ENCODE assay signal across 8 cellular contexts in the genomic region with DNA sequence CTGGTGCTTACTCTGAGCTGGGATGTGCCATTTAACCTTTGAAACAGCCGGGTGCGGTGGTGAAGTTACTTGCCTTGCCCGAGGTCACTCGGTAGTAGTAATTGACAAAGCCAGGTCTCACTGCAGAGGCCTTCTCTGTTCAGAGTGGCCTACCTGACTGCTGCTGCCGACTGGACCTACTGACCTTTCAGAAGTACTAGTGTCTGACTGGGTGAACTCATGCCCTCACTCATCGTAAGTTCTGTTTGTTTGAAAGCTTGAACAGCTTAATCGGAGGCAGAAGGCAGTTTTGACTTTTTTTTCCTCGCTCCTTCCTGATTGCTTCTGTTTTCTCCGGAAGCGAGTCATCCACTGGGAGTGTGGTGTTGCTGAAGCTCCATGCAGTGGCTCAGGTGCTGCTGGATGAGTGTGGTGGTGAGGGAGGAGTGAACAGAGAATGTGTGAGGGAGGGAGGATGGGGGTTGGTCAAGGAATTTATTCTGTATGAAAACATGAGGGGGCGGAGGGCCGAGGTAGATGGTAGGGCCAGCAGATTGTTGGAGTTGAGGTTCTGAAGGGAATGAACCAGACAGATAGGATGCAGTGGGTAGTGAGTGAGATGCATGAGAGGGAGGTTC. TPM values are rescaled to one million over a fixed set of nuclear protein-coding genes. Genes with fewer than 3 reads are reported as not detected.
DNase-seq lines count a peak whose midpoint lies in the region; ATAC-seq and TF ChIP-seq lines count a peak whose summit lies in the region.
"Had no signal": no experiment of that assay in that cellular context is flagged by ENCODE, and none has a peak within 500 bp of the region (broad histone marks: within the 10 kb centered on the region; RNA-seq: fewer than 3 reads in every experiment).

No MANE protein-coding gene starts in this region.

- DNase-seq in HT1080 (ENCODE audit: low read depth) (peak; percentile 65), activated B cell treated with CpG ODN at 0.5 μM for 24 hours (no peak), islet precursor cell (peak; percentile 86), superior temporal gyrus (ENCODE audit: extremely low spot score) (peak; percentile 24), DMS153 (lab: John Stamatoyannopoulos, UW) (no peak)
- no peak for DNase-seq in activated CD4-positive, alpha-beta T cell treated with anti-CD3 and anti-CD28 coated beads, Interleukin-2, amount 50 U/mL, for 48 hours
- DNase-seq: activated CD4-positive, alpha-beta memory T cell treated with anti-CD3 and anti-CD28 coated beads, Interleukin-2, amount 10 ng/mL, durations not matched to agents 7 days and 5 days had no signal

- ATAC-seq in activated B cell treated with CpG ODN at 0.5 μM for 24 hours (ENCODE audit: low read depth) (no peak), HG02623 (IDR thresholded peaks at IDR 0.05; ENCODE audit: unreplicated experiment) (no peak)

- no peaks in the 10 kb centered on the region for H3K9me3 Mint-ChIP-seq in activated B cell treated with CpG ODN at 0.5 μM for 24 hours
- H3K9me3 Mint-ChIP-seq: activated CD4-positive, alpha-beta memory T cell treated with anti-CD3 and anti-CD28 coated beads, Interleukin-2, amount 10 ng/mL, durations not matched to agents 7 days and 5 days had no signal

- H3K27me3 Mint-ChIP-seq in activated B cell treated with CpG ODN at 0.5 μM for 24 hours = no peaks in the 10 kb centered on the region

- no peak for TF ChIP-seq CTCF in activated B cell treated with CpG ODN at 0.5 μM for 24 hours (IDR thresholded peaks at IDR 0.05)

- CTCF ChIA-PET in activated B cell treated with CpG ODN at 0.5 μM for 24 hours (lab: Charles Lee) = interaction anchor here (2.3 kb wide), 1 partner anchor 11 kb away, joined by 7 read pairs; a partner anchor contains a TSS

- H3K4me3 Mint-ChIP-seq in activated B cell treated with CpG ODN at 0.5 μM for 24 hours = no peak overlapping the region
- H3K4me3 Mint-ChIP-seq: activated CD4-positive, alpha-beta memory T cell treated with anti-CD3 and anti-CD28 coated beads, Interleukin-2, amount 10 ng/mL, durations not matched to agents 7 days and 5 days had no signal

- peak overlapping the region; percentile 53 for H3K27ac Mint-ChIP-seq in activated B cell treated with CpG ODN at 0.5 μM for 24 hours
- H3K27ac Mint-ChIP-seq: activated CD4-positive, alpha-beta memory T cell treated with anti-CD3 and anti-CD28 coated beads, Interleukin-2, amount 10 ng/mL, durations not matched to agents 7 days and 5 days had no signal

- H3K4me1 Mint-ChIP-seq in activated B cell treated with CpG ODN at 0.5 μM for 24 hours = peaks cover 46% of the 10 kb centered on the region

- peaks cover 12% of the 10 kb centered on the region for H3K36me3 Mint-ChIP-seq in activated B cell treated with CpG ODN at 0.5 μM for 24 hours (ENCODE audit: low read depth)

- intact Hi-C loops in activated B cell treated with CpG ODN at 0.5 μM for 24 hours (cut with micrococcal nuclease) = no loop called here

- POLR2A ChIA-PET in activated B cell treated with CpG ODN at 0.5 μM for 24 hours (lab: Charles Lee) = interaction anchor here (0.6 to 4.6 kb wide), 4 partner anchors 16 to 24 kb away, joined by 3 to 42 read pairs (median 19); no protein-coding TSS in a partner anchor

RNA-seq across cellular contexts. Expression of a gene that starts 2.7 kb away (rescaled TPM):
- 0.21 and 0.27 TPM in 2 replicates for total RNA-seq in HT1080 (2014; rRNA removed; shearing (Covaris generic))
- polyA plus RNA-seq in HT1080 (2015; cell fraction: cytosol; rRNA removed) = 0.57 and 0.92 TPM in 2 replicates
- polyA plus RNA-seq in HT1080 (2015; cell fraction: nucleus; rRNA removed) = 0.11 TPM in 2 replicates
- total RNA-seq in activated B cell treated with CpG ODN at 0.5 μM for 24 hours = 70.3 and 73.4 TPM in 2 replicates

RNA-seq across cellular contexts. Expression of a gene that starts 10.9 kb away (rescaled TPM):
- total RNA-seq in HT1080 (2014; rRNA removed; shearing (Covaris generic)) = not detected in 2 replicates
- not detected in 2 replicates for polyA plus RNA-seq in HT1080 (2015; cell fraction: cytosol; rRNA removed)
- polyA plus RNA-seq in HT1080 (2015; cell fraction: nucleus; rRNA removed) = not detected in 2 replicates
- total RNA-seq in activated B cell treated with CpG ODN at 0.5 μM for 24 hours = 17.2 and 17.4 TPM in 2 replicates
- total RNA-seq: activated CD4-positive, alpha-beta memory T cell treated with anti-CD3 and anti-CD28 coated beads, Interleukin-2, amount 10 ng/mL, durations not matched to agents 7 days and 5 days had no signal

RNA-seq across cellular contexts. Expression of a gene that starts 37.0 kb away (rescaled TPM):
- 51.9 and 85.9 TPM in 2 replicates for total RNA-seq in HT1080 (2014; rRNA removed; shearing (Covaris generic))
- polyA plus RNA-seq in HT1080 (2015; cell fraction: cytosol; rRNA removed) = 50.0 and 63.2 TPM in 2 replicates
- 18.5 and 19.2 TPM in 2 replicates for polyA plus RNA-seq in HT1080 (2015; cell fraction: nucleus; rRNA removed)
- 0.58 TPM in 1 of 2 replicates, not detected in the other for total RNA-seq in activated B cell treated with CpG ODN at 0.5 μM for 24 hours

RNA-seq across cellular contexts. Expression of a gene that starts 43.1 kb away (rescaled TPM):
- total RNA-seq in HT1080 (2014; rRNA removed; shearing (Covaris generic)) = 9.1 and 9.5 TPM in 2 replicates
- 2.4 and 3.0 TPM in 2 replicates for polyA plus RNA-seq in HT1080 (2015; cell fraction: cytosol; rRNA removed)
- 1.6 and 4.0 TPM in 2 replicates for polyA plus RNA-seq in HT1080 (2015; cell fraction: nucleus; rRNA removed)
- total RNA-seq in activated B cell treated with CpG ODN at 0.5 μM for 24 hours = not detected in 2 replicates

RNA-seq across cellular contexts. Expression of a gene that starts 48.7 kb away (rescaled TPM):
- total RNA-seq in HT1080 (2014; rRNA removed; shearing (Covaris generic)) = 120 and 122 TPM in 2 replicates
- 102 and 134 TPM in 2 replicates for polyA plus RNA-seq in HT1080 (2015; cell fraction: cytosol; rRNA removed)
- 96.4 and 108 TPM in 2 replicates for polyA plus RNA-seq in HT1080 (2015; cell fraction: nucleus; rRNA removed)
- 28.7 and 30.1 TPM in 2 replicates for total RNA-seq in activated B cell treated with CpG ODN at 0.5 μM for 24 hours

Comparison
In these comparisons a context has a peak if more than half of its experiments do, and no peak if none do; other contexts are left out.
1. DNase-seq: peak in HT1080 (single experiment), islet precursor cell (single experiment) and superior temporal gyrus (single experiment); none in activated B cell treated with CpG ODN at 0.5 μM for 24 hours (single experiment), DMS153 (single experiment) and activated CD4-positive, alpha-beta T cell treated with anti-CD3 and anti-CD28 coated beads, Interleukin-2, amount 50 U/mL, for 48 hours (0 of 2).
2. RNA of a gene that starts 2.7 kb away (total RNA-seq): 70.3 to 73.4 TPM in activated B cell treated with CpG ODN at 0.5 μM for 24 hours; 0.21 to 0.27 TPM in HT1080; every median in the first group is over 10 times any median in the second.
3. RNA of a gene that starts 10.9 kb away (total RNA-seq): 17.2 to 17.4 TPM in activated B cell treated with CpG ODN at 0.5 μM for 24 hours; not detected in HT1080; every median in the first group is over 10 times any median in the second.
4. RNA of a gene that starts 37.0 kb away (total RNA-seq): 51.9 to 85.9 TPM in HT1080; 0.58 TPM in activated B cell treated with CpG ODN at 0.5 μM for 24 hours; every median in the first group is over 10 times any median in the second.